ENCODE assay signal across 31 cellular contexts in genomic region chr1:157200451-157200850, GRCh38.
"Had no signal": no experiment of that assay in that cellular context is flagged by ENCODE, and none has a peak within 500 bp of the region (broad histone marks: within the 10 kb centered on the region; RNA-seq: fewer than 3 reads in every experiment).

No MANE protein-coding gene starts in this region.

- ATAC-seq: activated CD4-positive, CD25-positive, alpha-beta regulatory T cell treated with anti-CD3 and anti-CD28 coated beads, Interleukin-2, amount 50 U/mL, for 24 hours; activated CD8-positive, alpha-beta T cell treated with anti-CD3 and anti-CD28 coated beads for 36 hours; activated T-cell treated with anti-CD3 and anti-CD28 coated beads, Interleukin-2, amount 50 U/mL, for 4 hours; activated T-helper 17 cell treated with anti-CD3 and anti-CD28 coated beads, Interleukin-2, amount 50 U/mL, for 72 hours; T-helper 17 cell had no signal

- FAIRE-seq: endometrium, endothelial cell of umbilical vein, frontal cortex had no signal

- H3K4me1 ChIP-seq: ascending aorta, breast epithelium, colonic mucosa had no signal

- H3K4me3 Mint-ChIP-seq: activated B cell treated with CpG ODN at 0.5 μM for 24 hours; activated CD8-positive, alpha-beta T cell treated with anti-CD3 and anti-CD28 coated beads for 36 hours; activated naive CD4-positive, alpha-beta T cell treated with anti-CD3 and anti-CD28 coated beads for 36 hours; activated naive CD4-positive, alpha-beta T cell treated with anti-CD3 and anti-CD28 coated beads, Interleukin-2, amount 50 U/mL, for 24 hours; activated naive CD8-positive, alpha-beta T cell treated with anti-CD3 and anti-CD28 coated beads for 36 hours; activated T-cell treated with anti-CD3 and anti-CD28 coated beads, Interleukin-2, amount 50 U/mL, for 4 hours; activated T-helper 17 cell treated with anti-CD3 and anti-CD28 coated beads, Interleukin-2, amount 50 U/mL, for 72 hours; brain; T-helper 17 cell; T-helper 2 cell treated with Interferon-gamma antibody and Interleukin-4, amounts not matched to agents 5 μg/mL and 100 μg/mL, for 36 hours had no signal

- H3K9me3 Mint-ChIP-seq: activated B cell treated with CpG ODN at 0.5 μM for 24 hours; activated CD8-positive, alpha-beta T cell treated with anti-CD3 and anti-CD28 coated beads for 36 hours; activated naive CD4-positive, alpha-beta T cell treated with anti-CD3 and anti-CD28 coated beads for 36 hours; activated naive CD4-positive, alpha-beta T cell treated with anti-CD3 and anti-CD28 coated beads, Interleukin-2, amount 50 U/mL, for 24 hours; activated naive CD8-positive, alpha-beta T cell treated with anti-CD3 and anti-CD28 coated beads for 36 hours; activated T-cell treated with anti-CD3 and anti-CD28 coated beads, Interleukin-2, amount 50 U/mL, for 4 hours; activated T-helper 17 cell treated with anti-CD3 and anti-CD28 coated beads, Interleukin-2, amount 50 U/mL, for 72 hours; brain; T-helper 2 cell treated with Interferon-gamma antibody and Interleukin-4, amounts not matched to agents 5 μg/mL and 100 μg/mL, for 36 hours had no signal

- H3K36me3 ChIP-seq: ascending aorta, breast epithelium, cardiac muscle cell, colonic mucosa, WERI-Rb-1 had no signal

- H3K4me3 ChIP-seq: ascending aorta, breast epithelium, cardiac muscle cell, colonic mucosa had no signal

- H3K36me3 Mint-ChIP-seq: activated naive CD4-positive, alpha-beta T cell treated with anti-CD3 and anti-CD28 coated beads, Interleukin-2, amount 50 U/mL, for 24 hours; activated naive CD8-positive, alpha-beta T cell treated with anti-CD3 and anti-CD28 coated beads for 36 hours; brain had no signal

- H3K27ac Mint-ChIP-seq: activated B cell treated with CpG ODN at 0.5 μM for 24 hours; activated CD8-positive, alpha-beta T cell treated with anti-CD3 and anti-CD28 coated beads for 36 hours; activated naive CD4-positive, alpha-beta T cell treated with anti-CD3 and anti-CD28 coated beads for 36 hours; activated naive CD4-positive, alpha-beta T cell treated with anti-CD3 and anti-CD28 coated beads, Interleukin-2, amount 50 U/mL, for 24 hours; activated naive CD8-positive, alpha-beta T cell treated with anti-CD3 and anti-CD28 coated beads for 36 hours; activated T-helper 17 cell treated with anti-CD3 and anti-CD28 coated beads, Interleukin-2, amount 50 U/mL, for 72 hours; brain; T-helper 17 cell; T-helper 2 cell treated with Interferon-gamma antibody and Interleukin-4, amounts not matched to agents 5 μg/mL and 100 μg/mL, for 36 hours had no signal

- DNase-seq: activated B cell treated with CpG ODN at 0.5 μM for 24 hours; activated CD4-positive, alpha-beta T cell treated with anti-CD3 and anti-CD28 coated beads for 48 hours; activated CD4-positive, alpha-beta T cell treated with anti-CD3 and anti-CD28 coated beads, Interleukin-2, amount 50 U/mL, for 1 hour; activated CD4-positive, alpha-beta T cell treated with anti-CD3 and anti-CD28 coated beads, Interleukin-2, amount 50 U/mL, for 48 hours; activated CD8-positive, alpha-beta memory T cell treated with anti-CD3 and anti-CD28 coated beads for 24 hours; activated CD8-positive, alpha-beta T cell treated with anti-CD3 and anti-CD28 coated beads for 36 hours; activated effector memory CD4-positive, alpha-beta T cell treated with Interleukin-2 at 50 U/mL for 16 hours; activated naive CD4-positive, alpha-beta T cell treated with anti-CD3 and anti-CD28 coated beads for 36 hours; activated naive CD8-positive, alpha-beta T cell treated with anti-CD3 and anti-CD28 coated beads for 36 hours; activated T-cell treated with anti-CD3 and anti-CD28 coated beads, Interleukin-2, amount 50 U/mL, for 4 hours; central memory CD4-positive, alpha-beta T cell; cerebellar nuclear complex; colonic mucosa; effector CD8-positive, alpha-beta T cell; foreskin fibroblast; T-helper 1 cell; T-helper 17 cell; T1000; WERI-Rb-1 had no signal

- H3K4me1 Mint-ChIP-seq: activated B cell treated with CpG ODN at 0.5 μM for 24 hours; activated naive CD4-positive, alpha-beta T cell treated with anti-CD3 and anti-CD28 coated beads, Interleukin-2, amount 50 U/mL, for 24 hours; activated T-helper 17 cell treated with anti-CD3 and anti-CD28 coated beads, Interleukin-2, amount 50 U/mL, for 72 hours; brain; T-helper 17 cell had no signal

- H3K27me3 ChIP-seq: ascending aorta, cardiac muscle cell, colonic mucosa had no signal

- H3K27ac ChIP-seq: ascending aorta, breast epithelium, cardiac muscle cell, colonic mucosa, epithelial cell of prostate, WERI-Rb-1 had no signal

- H3K9me3 ChIP-seq: ascending aorta, breast epithelium, colonic mucosa had no signal
